In the genomic region with DNA sequence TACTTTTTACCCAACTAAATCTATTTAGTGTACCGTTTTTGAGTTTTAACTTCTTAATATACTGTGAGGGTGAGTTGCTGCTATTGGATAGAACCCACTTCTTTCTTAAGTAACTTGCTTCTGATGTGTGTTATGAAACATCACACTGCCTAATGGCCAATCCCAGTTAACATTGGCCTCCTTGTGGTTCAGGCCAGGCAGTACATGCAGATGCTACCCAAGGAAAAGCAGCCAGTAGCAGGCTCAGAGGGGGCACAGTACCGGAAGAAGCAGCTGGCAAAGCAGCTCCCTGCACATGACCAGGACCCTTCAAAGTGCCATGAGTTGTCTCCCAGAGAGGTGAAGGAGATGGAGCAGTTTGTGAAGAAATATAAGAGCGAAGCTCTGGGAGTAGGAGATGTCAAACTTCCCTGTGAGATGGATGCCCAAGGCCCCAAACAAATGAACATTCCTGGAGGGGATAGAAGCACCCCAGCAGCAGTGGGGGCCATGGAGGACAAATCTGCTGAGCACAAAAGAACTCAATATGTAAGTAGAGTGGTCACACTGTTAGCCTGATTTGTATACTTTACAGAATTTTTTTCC, we compare ENCODE assay signal across 10 cellular contexts. TPM values are rescaled to one million over a fixed set of nuclear protein-coding genes. Genes with fewer than 3 reads are reported as not detected.
DNase-seq lines count a peak whose midpoint lies in the region; ATAC-seq, FAIRE-seq and TF ChIP-seq lines count a peak whose summit lies in the region.
"Had no signal": no experiment of that assay in that cellular context is flagged by ENCODE, and none has a peak within 500 bp of the region (broad histone marks: within the 10 kb centered on the region; RNA-seq: fewer than 3 reads in every experiment).

No MANE protein-coding gene starts in this region.

- DNase-seq in CD4-positive, alpha-beta T cell = no peak
- peak; percentile 53 for DNase-seq in MV-4-11 (lab: John Stamatoyannopoulos, UW)
- peak; percentile 74 for DNase-seq in endodermal cell
- peak in 1 of 6 donors; percentile 14 for DNase-seq in pancreas
- no peak for DNase-seq in NCI-H2107 (lab: John Stamatoyannopoulos, UW)
- DNase-seq in NCI-H146 (lab: John Stamatoyannopoulos, UW) = no peak

- H3K36me3 ChIP-seq in endodermal cell (ENCODE audit: control insufficient read depth, insufficient read depth, low read length) (peaks cover 50% of the 10 kb centered on the region), pancreas (peaks cover 0 to 18% (median 0%) of the 10 kb centered on the region in 3 donors)

- H3K4me1 Mint-ChIP-seq in CD4-positive, alpha-beta T cell (ENCODE audit: low read depth) = peaks cover 63% of the 10 kb centered on the region
- H3K4me1 Mint-ChIP-seq in endodermal cell = no peaks in the 10 kb centered on the region

- no peaks in the 10 kb centered on the region for H3K27me3 Mint-ChIP-seq in CD4-positive, alpha-beta T cell
- H3K27me3 Mint-ChIP-seq in endodermal cell (ENCODE audit: insufficient read depth) = no peaks in the 10 kb centered on the region
- H3K27me3 Mint-ChIP-seq: IgD-negative memory B cell had no signal

- H3K9me3 Mint-ChIP-seq in CD4-positive, alpha-beta T cell = peaks cover 5% of the 10 kb centered on the region
- peaks cover 9% of the 10 kb centered on the region for H3K9me3 Mint-ChIP-seq in endodermal cell

- no peak overlapping the region for H3K4me3 Mint-ChIP-seq in CD4-positive, alpha-beta T cell
- H3K4me3 Mint-ChIP-seq in endodermal cell = no peak overlapping the region
- H3K4me3 Mint-ChIP-seq: IgD-negative memory B cell had no signal

- POLR2A ChIA-PET in CD4-positive, alpha-beta T cell (lab: Charles Lee) = interaction anchor here (1.1 kb wide), 1 partner anchor 39 kb away, joined by 4 read pairs; no protein-coding TSS in a partner anchor

- H3K4me3 ChIP-seq in endodermal cell (ENCODE audit: low read length) (no peak overlapping the region), pancreas (no peak overlapping the region)
- H3K4me3 ChIP-seq: lung had no signal

- FAIRE-seq in pancreas (lab: Jason Lieb, UNC) = no peak

- H3K27ac Mint-ChIP-seq in CD4-positive, alpha-beta T cell = peak overlapping the region; percentile 43
- no peak overlapping the region for H3K27ac Mint-ChIP-seq in endodermal cell

- H3K9ac ChIP-seq in endodermal cell (ENCODE audit: extremely low read depth, low read length, poor library complexity, severe bottlenecking) = no peak overlapping the region

- 80 to 96% methylated on average over 1 to 2 of the region's 3 CpGs for WGBS in endodermal cell (ENCODE audit: insufficient coverage in 1 of 2, insufficient read length in 1 of 2), 2 experiments
- WGBS in pancreas, 2 donors = 88 to 91% methylated on average over 3 of the region's 3 CpGs

- no peaks in the 10 kb centered on the region for H3K4me1 ChIP-seq in endodermal cell (ENCODE audit: control insufficient read depth, insufficient read depth, low read length)
- H3K4me1 ChIP-seq in pancreas = no peaks in the 10 kb centered on the region

- H3K9me3 ChIP-seq in CD4-positive, alpha-beta T cell (ENCODE audit: control insufficient read depth, low read length) = no peaks in the 10 kb centered on the region
- H3K9me3 ChIP-seq in endodermal cell (ENCODE audit: control insufficient read depth, low read length) (peaks cover 5% of the 10 kb centered on the region), pancreas (no peaks in the 10 kb centered on the region)

- H3K27me3 ChIP-seq in CD4-positive, alpha-beta T cell (ENCODE audit: control insufficient read depth, insufficient read depth, low read length) = no peaks in the 10 kb centered on the region
- H3K27me3 ChIP-seq in endodermal cell (ENCODE audit: control insufficient read depth, insufficient read depth, low read length, poor library complexity, severe bottlenecking) (no peaks in the 10 kb centered on the region), pancreas (no peaks in the 10 kb centered on the region)

- CTCF ChIA-PET in CD4-positive, alpha-beta T cell (lab: Charles Lee) = interaction anchor here (0.7 to 2.4 kb wide), 4 partner anchors 14 to 82 kb away, joined by 3 to 7 read pairs (median 4); no protein-coding TSS in a partner anchor

- no peak overlapping the region for H3K27ac ChIP-seq in CD4-positive, alpha-beta T cell (ENCODE audit: low read depth, low read length)
- H3K27ac ChIP-seq in endodermal cell (ENCODE audit: low read depth, low read length) (no peak overlapping the region), pancreas (no peak overlapping the region)

- intact Hi-C loops in CD4-positive, alpha-beta T cell (cut with DNase I, micrococcal nuclease) = loop anchor here in 1 of 2 experiments (10.0 kb wide), 1 partner anchor 55 kb away; no protein-coding TSS in a partner anchor
- intact Hi-C loops in pancreas (cut with DNase I) = no loop called here

- no peak for TF ChIP-seq CTCF in CD4-positive, alpha-beta T cell (IDR thresholded peaks at IDR 0.05)
- peak; percentile 78 for TF ChIP-seq CTCF in endodermal cell (conservative IDR thresholded peaks at IDR 0.05)
- TF ChIP-seq CTCF in pancreas (IDR thresholded peaks at IDR 0.05) = no peak

- H3K36me3 Mint-ChIP-seq in CD4-positive, alpha-beta T cell (ENCODE audit: low read depth) = peaks cover 95% of the 10 kb centered on the region
- H3K36me3 Mint-ChIP-seq in endodermal cell (ENCODE audit: low read depth) = peaks cover 44% of the 10 kb centered on the region

- ATAC-seq in CD4-positive, alpha-beta T cell (ENCODE audit: poor library complexity) = peak; percentile 84
- peak; percentile 64 for ATAC-seq in GM19395 (IDR thresholded peaks at IDR 0.05; ENCODE audit: unreplicated experiment)
- ATAC-seq in pancreas = peak in 3 of 4 donors; percentile 40 to 67 (median 42)
- no peak for ATAC-seq in HG03135 (IDR thresholded peaks at IDR 0.05; ENCODE audit: unreplicated experiment)

RNA-seq across cellular contexts. Expression of gene TES, which starts 39.7 kb away (rescaled TPM):
- 100 to 1,000 TPM; 114 to 120 TPM for total RNA-seq in CD4-positive, alpha-beta T cell
- 10 to 100 TPM; 23.1 to 31.0 TPM for total RNA-seq in endodermal cell
- polyA plus RNA-seq in endodermal cell (2013, experiment 1 of 2) = 12.5 TPM
- 12.4 TPM for polyA plus RNA-seq in endodermal cell (2013, experiment 2 of 2)
- total RNA-seq in pancreas = 10 to 100 TPM; 17.3 to 37.0 (median 27.2) TPM
- polyA plus RNA-seq in pancreas = 10 to 100 TPM; 10.6 to 17.3 TPM

Comparison
In these comparisons a context has a peak if more than half of its experiments do, and no peak if none do; other contexts are left out.
1. DNase-seq: peak in MV-4-11 (single experiment) and endodermal cell (single experiment); none in CD4-positive, alpha-beta T cell (0 of 10), NCI-H2107 (single experiment) and NCI-H146 (single experiment).